In genomic region chr1:87335175-87335992, GRCh38 we compare ENCODE assay signal across 8 cellular contexts. TPM values are rescaled to one million over a fixed set of nuclear protein-coding genes. Genes with fewer than 3 reads are reported as not detected.
DNase-seq lines count a peak whose midpoint lies in the region; ATAC-seq, FAIRE-seq and TF ChIP-seq lines count a peak whose summit lies in the region.

No MANE protein-coding gene starts in this region.

- H3K4me1 Mint-ChIP-seq in activated CD4-positive, alpha-beta T cell treated with anti-CD3 and anti-CD28 coated beads, Interleukin-2, amount 10 ng/mL, durations not matched to agents 7 days and 5 days, result peaks cover 61% of the 10 kb centered on the region

- H3K36me3 ChIP-seq in HepG2 (replicated peaks in 1 of 2; ENCODE audit: control insufficient read depth in 1 of 2, insufficient read depth in 2 of 2, low read length in 2 of 2), result peaks cover 3 to 24% of the 10 kb centered on the region in 2 experiments; a peak in 3 of 5 replicates

- ATAC-seq in HG02884 (IDR thresholded peaks at IDR 0.05; ENCODE audit: unreplicated experiment) (peak; percentile 46), HepG2 (peak; percentile 85)

- CTCF ChIA-PET in activated CD4-positive, alpha-beta T cell treated with anti-CD3 and anti-CD28 coated beads, Interleukin-2, amount 10 ng/mL, durations not matched to agents 7 days and 5 days (lab: Charles Lee), result interaction anchor here (0.6 to 1.7 kb wide), 5 partner anchors 10 to 931 kb away, joined by 3 to 4 read pairs (median 3); no protein-coding TSS in a partner anchor
- CTCF ChIA-PET in HepG2 (lab: Yijun Ruan, JAX; ENCODE audit: low intra/inter-chr PET ratio, low total read pairs), result interaction anchor here (0.6 kb wide), 1 partner anchor 81 kb away, joined by 3 read pairs; no protein-coding TSS in a partner anchor

- TF ChIP-seq POLR2A in HepG2 (IDR thresholded peaks at IDR 0.05; ENCODE audit: insufficient read depth in 1 of 2, low read depth in 2 of 2, low read length in 2 of 2), result no peak

- H3K9me3 Mint-ChIP-seq in activated CD4-positive, alpha-beta T cell treated with anti-CD3 and anti-CD28 coated beads, Interleukin-2, amount 10 ng/mL, durations not matched to agents 7 days and 5 days, result no peaks in the 10 kb centered on the region

- no peaks in the 10 kb centered on the region; a peak in 1 of 5 replicates for H3K27me3 ChIP-seq in HepG2 (ENCODE audit: control insufficient read depth in 1 of 2, insufficient read depth in 2 of 2, low read length in 2 of 2)

- no peak for FAIRE-seq in HepG2 (lab: Jason Lieb, UNC)

- H3K36me3 Mint-ChIP-seq in activated CD4-positive, alpha-beta T cell treated with anti-CD3 and anti-CD28 coated beads, Interleukin-2, amount 10 ng/mL, durations not matched to agents 7 days and 5 days (ENCODE audit: low read depth), result peaks cover 47% of the 10 kb centered on the region

- H3K27ac ChIP-seq in HepG2 (ENCODE audit: extremely low read length, insufficient read depth, low read length), result no peak overlapping the region

- 32% methylated on average over 46 of the region's 62 CpGs for WGBS in HepG2 (ENCODE audit: low lambda C conversion rate)

- peaks cover 37% of the 10 kb centered on the region for H3K4me1 ChIP-seq in HepG2 (ENCODE audit: insufficient read depth, low read length)

- DNase-seq in NCI-H2171 treated with DMSO at 0.1 percent for 48 hours (lab: John Stamatoyannopoulos, UW) (peak; percentile 48), NCI-H2171 (lab: John Stamatoyannopoulos, UW) (no peak), NCI-H2196 (lab: John Stamatoyannopoulos, UW; ENCODE audit: unreplicated experiment) (peak; percentile 69), dermis blood vessel endothelial cell (peak; percentile 56), HepG2 (ENCODE audit: low spot score) (peak; percentile 9)
- DNase-seq in activated CD4-positive, alpha-beta T cell treated with anti-CD3 and anti-CD28 coated beads, Interleukin-2, amount 10 ng/mL, durations not matched to agents 7 days and 5 days, result peak; percentile 71
- peak; percentile 60 for DNase-seq in stimulated activated CD8-positive, alpha-beta memory T cell treated with anti-CD3 and anti-CD28 coated beads, Interleukin-12 subunit alpha, Interleukin-12 subunit beta, amount 100 ng/mL, for 4 hours (ENCODE audit: low read depth)

- peaks cover 24% of the 10 kb centered on the region for H3K27me3 Mint-ChIP-seq in activated CD4-positive, alpha-beta T cell treated with anti-CD3 and anti-CD28 coated beads, Interleukin-2, amount 10 ng/mL, durations not matched to agents 7 days and 5 days

- peaks cover 10% of the 10 kb centered on the region; the same call in 1 of the 2 replicates for H4K20me1 ChIP-seq in HepG2 (ENCODE audit: insufficient read depth, low read length)

- POLR2A ChIA-PET in activated CD4-positive, alpha-beta T cell treated with anti-CD3 and anti-CD28 coated beads, Interleukin-2, amount 10 ng/mL, durations not matched to agents 7 days and 5 days (lab: Charles Lee), result no interaction called here
- POLR2A ChIA-PET in HepG2 (lab: Yijun Ruan, JAX), result interaction anchor here (1.3 kb wide), 1 partner anchor 9 kb away, joined by 3 read pairs; no protein-coding TSS in a partner anchor

- in situ Hi-C loops in HepG2 (cut with HindIII; ENCODE audit: extremely low pct_ligation_motif_present, low pct_unique_long_range_greater_than_20kb), result loop anchor here (25.0 kb wide), 1 partner anchor 627 kb away; no protein-coding TSS in a partner anchor

- H2AFZ ChIP-seq in HepG2 (ENCODE audit: low read length), result no peak overlapping the region

- peak overlapping the region; percentile 69 for H3K4me2 ChIP-seq in HepG2 (ENCODE audit: low read depth, low read length)

- TF ChIP-seq CTCF in HepG2 (CRISPR knock-in tag; IDR thresholded peaks at IDR 0.05), result peak; percentile 29; the same call in 1 of the 2 replicates

- peaks cover 13% of the 10 kb centered on the region for H3K79me2 ChIP-seq in HepG2 (ENCODE audit: insufficient read depth, low read length)

- H3K4me3 ChIP-seq in HepG2 (replicated peaks in 1 of 3; ENCODE audit: insufficient read depth in 1 of 3, low read depth in 2 of 3, low read length in 3 of 3), result peak overlapping the region; percentile 46 to 60 (median 58); a peak in 5 of 6 replicates

- TF ChIP-seq EP300 in HepG2 (IDR thresholded peaks at IDR 0.05; ENCODE audit: low read depth in 2 of 2, low read length in 2 of 2), result no peak
- TF ChIP-seq EP300 in HepG2 (CRISPR knock-in tag; IDR thresholded peaks at IDR 0.05; ENCODE audit: borderline replicate concordance), result no peak

- intact Hi-C loops in HepG2 (cut with micrococcal nuclease; ENCODE audit: unreplicated experiment), result no loop called here

- H3K27ac Mint-ChIP-seq in activated CD4-positive, alpha-beta T cell treated with anti-CD3 and anti-CD28 coated beads, Interleukin-2, amount 10 ng/mL, durations not matched to agents 7 days and 5 days, result peak overlapping the region; percentile 92

- H3K9ac ChIP-seq in HepG2 (ENCODE audit: insufficient read depth, low read depth, low read length), result peak overlapping the region; percentile 61

- peak; percentile 72 for TF ChIP-seq RAD21 in HepG2 (CRISPR knock-in tag; IDR thresholded peaks at IDR 0.05)

- H3K4me3 Mint-ChIP-seq in activated CD4-positive, alpha-beta T cell treated with anti-CD3 and anti-CD28 coated beads, Interleukin-2, amount 10 ng/mL, durations not matched to agents 7 days and 5 days, result peak overlapping the region; percentile 81

- no TSS peak for BruUV-seq in HepG2 (replicated peaks; lab: Mats Ljungman, UMichigan)

- no peaks in the 10 kb centered on the region for H3K9me3 ChIP-seq in HepG2 (ENCODE audit: low read length)

TF ChIP-seq in HepG2, 621 proteins besides CTCF, POLR2A, EP300 and RAD21 (continues in another document):
- no peak for TF ChIP-seq NR3C1 (CRISPR knock-in tag; IDR thresholded peaks at IDR 0.05)
- TF ChIP-seq SRSF1 (optimal IDR thresholded peaks at IDR 0.05; ENCODE audit: low read depth, low read length), result no peak
- TF ChIP-seq ISL2 (CRISPR knock-in tag; IDR thresholded peaks at IDR 0.05), result no peak
- peak; percentile 48 for TF ChIP-seq ZFX (CRISPR knock-in tag; IDR thresholded peaks at IDR 0.05; ENCODE audit: low read depth)
- no peak for TF ChIP-seq JUND (CRISPR knock-in tag; IDR thresholded peaks at IDR 0.05)
- TF ChIP-seq ZNF430 (CRISPR knock-in tag; IDR thresholded peaks at IDR 0.05), result no peak
- TF ChIP-seq CAMTA2 (CRISPR knock-in tag; IDR thresholded peaks at IDR 0.05; ENCODE audit: borderline replicate concordance), result no peak
- no peak for TF ChIP-seq KLF11 (CRISPR knock-in tag; IDR thresholded peaks at IDR 0.05)
- TF ChIP-seq PCBP2 (optimal IDR thresholded peaks at IDR 0.05; ENCODE audit: low read depth, low read length, poor library complexity, severe bottlenecking), result no peak
- no peak for TF ChIP-seq ARNTL (CRISPR knock-in tag; IDR thresholded peaks at IDR 0.05)
- TF ChIP-seq, protein P1, sequence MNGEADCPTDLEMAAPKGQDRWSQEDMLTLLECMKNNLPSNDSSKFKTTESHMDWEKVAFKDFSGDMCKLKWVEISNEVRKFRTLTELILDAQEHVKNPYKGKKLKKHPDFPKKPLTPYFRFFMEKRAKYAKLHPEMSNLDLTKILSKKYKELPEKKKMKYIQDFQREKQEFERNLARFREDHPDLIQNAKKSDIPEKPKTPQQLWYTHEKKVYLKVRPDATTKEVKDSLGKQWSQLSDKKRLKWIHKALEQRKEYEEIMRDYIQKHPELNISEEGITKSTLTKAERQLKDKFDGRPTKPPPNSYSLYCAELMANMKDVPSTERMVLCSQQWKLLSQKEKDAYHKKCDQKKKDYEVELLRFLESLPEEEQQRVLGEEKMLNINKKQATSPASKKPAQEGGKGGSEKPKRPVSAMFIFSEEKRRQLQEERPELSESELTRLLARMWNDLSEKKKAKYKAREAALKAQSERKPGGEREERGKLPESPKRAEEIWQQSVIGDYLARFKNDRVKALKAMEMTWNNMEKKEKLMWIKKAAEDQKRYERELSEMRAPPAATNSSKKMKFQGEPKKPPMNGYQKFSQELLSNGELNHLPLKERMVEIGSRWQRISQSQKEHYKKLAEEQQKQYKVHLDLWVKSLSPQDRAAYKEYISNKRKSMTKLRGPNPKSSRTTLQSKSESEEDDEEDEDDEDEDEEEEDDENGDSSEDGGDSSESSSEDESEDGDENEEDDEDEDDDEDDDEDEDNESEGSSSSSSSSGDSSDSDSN (CRISPR knock-in tag; IDR thresholded peaks at IDR 0.05), result peak; percentile 77; the same call in 1 of the 2 replicates
- 0 out of 2 replicates have a peak, but pooled peaks have one; percentile 31 for TF ChIP-seq MEIS2 (CRISPR knock-in tag; IDR thresholded peaks at IDR 0.05)
- TF ChIP-seq U2AF1 (optimal IDR thresholded peaks at IDR 0.05; ENCODE audit: low read depth, low read length), result no peak
- 0 out of 2 replicates have a peak, but pooled peaks have one; percentile 27 for TF ChIP-seq HDAC1 (CRISPR knock-in tag; IDR thresholded peaks at IDR 0.05)

RNA-seq across cellular contexts. Expression of gene LMO4, which starts 6.7 kb away (rescaled TPM):
- total RNA-seq in activated CD4-positive, alpha-beta T cell treated with anti-CD3 and anti-CD28 coated beads, Interleukin-2, amount 10 ng/mL, durations not matched to agents 7 days and 5 days, result 10 to 100 TPM; 22.9 to 27.2 TPM
- total RNA-seq in dermis blood vessel endothelial cell, result 20.2 and 20.8 TPM in 2 replicates
- 18.2 and 19.3 TPM in 2 replicates for total RNA-seq in HepG2 (2016; rRNA removed; fragmentation: Illumina TruSeq; extraction: Trizol)
- 17.4 and 17.9 TPM in 2 replicates for total RNA-seq in HepG2 (2016; cell fraction: cytosol; rRNA removed; fragmentation: Illumina TruSeq; extraction: Trizol; ENCODE audit: low read depth)
- total RNA-seq in HepG2 (2016; cell fraction: insoluble cytoplasmic fraction; rRNA removed; fragmentation: Illumina TruSeq; extraction: Trizol), result 16.4 and 19.6 TPM in 2 replicates
- total RNA-seq in HepG2 (2016; cell fraction: membrane; rRNA removed; fragmentation: Illumina TruSeq; extraction: Trizol), result 33.7 and 34.0 TPM in 2 replicates
- 10.8 and 11.3 TPM in 2 replicates for total RNA-seq in HepG2 (2016; cell fraction: nucleus; rRNA removed; fragmentation: Illumina TruSeq; extraction: Trizol)
- 49.9 and 51.8 TPM in 2 replicates for polyA plus RNA-seq in HepG2 (2011; rRNA removed)
- 37.6 and 48.6 TPM in 2 replicates for polyA plus RNA-seq in HepG2 (2011; cell fraction: cytosol; rRNA removed)
- polyA plus RNA-seq in HepG2 (2011; cell fraction: nucleus; rRNA removed), result 23.7 and 30.8 TPM in 2 replicates
- polyA plus RNA-seq in HepG2 (2012), result 28.8 and 41.3 TPM in 2 replicates
- polyA plus RNA-seq in HepG2 (2016; cell fraction: cytosol; fragmentation: Illumina TruSeq; extraction: Trizol; ENCODE audit: low read depth), result 23.6 and 24.2 TPM in 2 replicates
- polyA plus RNA-seq in HepG2 (2016; cell fraction: insoluble cytoplasmic fraction; fragmentation: Illumina TruSeq; extraction: Trizol; ENCODE audit: low read depth), result 25.7 and 27.6 TPM in 2 replicates
- 39.0 and 39.5 TPM in 2 replicates for polyA plus RNA-seq in HepG2 (2016; cell fraction: membrane; fragmentation: Illumina TruSeq; extraction: Trizol; ENCODE audit: low read depth)
- 21.2 and 23.4 TPM in 2 replicates for polyA plus RNA-seq in HepG2 (2016; cell fraction: nucleus; fragmentation: Illumina TruSeq; extraction: Trizol; ENCODE audit: insufficient read depth, low read depth)
- 23.9 and 48.3 TPM in 2 replicates for polyA minus RNA-seq in HepG2 (2011; rRNA and poly(A)+ RNA removed; ENCODE audit: low replicate concordance)
- polyA minus RNA-seq in HepG2 (2011; cell fraction: cytosol; rRNA and poly(A)+ RNA removed), result 14.4 and 15.8 TPM in 2 replicates
- 25.0 and 28.3 TPM in 2 replicates for polyA minus RNA-seq in HepG2 (2011; cell fraction: nucleus; rRNA and poly(A)+ RNA removed)
